8 cellular contexts compared by ENCODE assay signal in genomic region chr1:27342778-27343638, GRCh38. TPM values are rescaled to one million over a fixed set of nuclear protein-coding genes. Genes with fewer than 3 reads are reported as not detected.
A peak's percentile ranks its signal among the peaks of the same experiment; 100 is the strongest.
DNase-seq lines count a peak whose midpoint lies in the region; ATAC-seq and TF ChIP-seq lines count a peak whose summit lies in the region.

No MANE protein-coding gene starts in this region.

- H3K4me1 ChIP-seq in duodenal mucosa (ENCODE audit: control insufficient read depth in 1 of 2, insufficient read depth in 2 of 2, low read length in 2 of 2), result peaks cover 20 to 23% of the 10 kb centered on the region in 2 donors
- peaks cover 37 to 40% of the 10 kb centered on the region in 2 donors for H3K4me1 ChIP-seq in neuronal stem cell (ENCODE audit: control insufficient read depth in 2 of 2, insufficient read depth in 1 of 2, low read depth in 1 of 2, low read length in 2 of 2)

- peak overlapping the region; percentile 90 for H3K14ac ChIP-seq in neuronal stem cell (ENCODE audit: low read length)

- peak overlapping the region; percentile 72 for H2AFZ ChIP-seq in neuronal stem cell (ENCODE audit: low read length)

- no CpG with 5 or more reads among the region's 31 CpGs for WGBS in neuronal stem cell (ENCODE audit: extremely low coverage in 2 of 2, insufficient read length in 2 of 2, insufficient replicate concordance in 1 of 2), 2 donors

- H3K9me3 ChIP-seq in duodenal mucosa (ENCODE audit: control insufficient read depth in 1 of 2, low read length in 2 of 2) (no peaks in the 10 kb centered on the region), neuronal stem cell (replicated peaks in 1 of 2; ENCODE audit: control insufficient read depth in 2 of 2, insufficient read depth in 1 of 2, low read depth in 1 of 2, low read length in 2 of 2) (no peaks in the 10 kb centered on the region)

- peak overlapping the region; percentile 95 for H2BK15ac ChIP-seq in neuronal stem cell (ENCODE audit: low read length)

- H4K91ac ChIP-seq in neuronal stem cell (ENCODE audit: low read depth, low read length, poor library complexity), result peak overlapping the region; percentile 47

- no peak for TF ChIP-seq POLR2A in GM18505 (IDR thresholded peaks at IDR 0.05; ENCODE audit: borderline replicate concordance, extremely low read depth, insufficient read depth, insufficient read length)

- no peak overlapping the region for H3K4me2 ChIP-seq in neuronal stem cell (ENCODE audit: insufficient read depth, low read length, poor library complexity, severe bottlenecking)

- ATAC-seq in GM18505 (IDR thresholded peaks at IDR 0.05; ENCODE audit: unreplicated experiment) (peak; percentile 50), HG02852 (IDR thresholded peaks at IDR 0.05; ENCODE audit: unreplicated experiment) (no peak)

- H3K36me3 ChIP-seq in duodenal mucosa (ENCODE audit: control insufficient read depth in 1 of 2, insufficient read depth in 2 of 2, low read length in 2 of 2) (no peaks in the 10 kb centered on the region), neuronal stem cell (replicated peaks in 1 of 2; ENCODE audit: control insufficient read depth in 2 of 2, insufficient read depth in 2 of 2, low read length in 2 of 2) (peaks cover 0 to 3% of the 10 kb centered on the region in 2 donors)

- H4K8ac ChIP-seq in neuronal stem cell (ENCODE audit: low read depth, low read length), result no peak overlapping the region

- peak overlapping the region; percentile 80 for H3K23ac ChIP-seq in neuronal stem cell (ENCODE audit: low read depth, low read length, poor library complexity)

- peak overlapping the region; percentile 58 for H2AK5ac ChIP-seq in neuronal stem cell (ENCODE audit: low read depth, low read length)

- H3K27ac ChIP-seq in duodenal mucosa (ENCODE audit: low read depth, low read length), result peak overlapping the region; percentile 69
- H3K27ac ChIP-seq in neuronal stem cell (replicated peaks; ENCODE audit: low read length), result peak overlapping the region; percentile 16

- H3K27me3 ChIP-seq in duodenal mucosa (ENCODE audit: control insufficient read depth in 1 of 2, insufficient read depth in 2 of 2, low read length in 2 of 2) (no peaks in the 10 kb centered on the region), neuronal stem cell (ENCODE audit: control insufficient read depth in 3 of 3, insufficient read depth in 3 of 3, low read depth in 1 of 3, low read length in 3 of 3) (no peaks in the 10 kb centered on the region)

- peak overlapping the region; percentile 57 for H3K4ac ChIP-seq in neuronal stem cell (ENCODE audit: low read length)

- H3K79me1 ChIP-seq in neuronal stem cell (ENCODE audit: low read depth, low read length), result no peaks in the 10 kb centered on the region

- H2BK120ac ChIP-seq in neuronal stem cell (ENCODE audit: low read depth, low read length), result peak overlapping the region; percentile 10

- H3K9ac ChIP-seq in duodenal mucosa (ENCODE audit: low read depth in 1 of 2, low read length in 2 of 2) (peak overlapping the region; percentile 57 to 80), neuronal stem cell (ENCODE audit: low read depth, low read length, poor library complexity) (peak overlapping the region; percentile 15)

- peak overlapping the region; percentile 27 for H2BK5ac ChIP-seq in neuronal stem cell (ENCODE audit: low read length)

- DNase-seq in NCI-H146 treated with DMSO at 0.1 percent for 48 hours (lab: John Stamatoyannopoulos, UW; ENCODE audit: unreplicated experiment) (peak; percentile 67), neuronal stem cell (ENCODE audit: low spot score) (no peak), NCI-H1436 (lab: John Stamatoyannopoulos, UW) (no peak), AG20443 (ENCODE audit: low spot score) (no peak)
- peak; percentile 48 for DNase-seq in activated CD4-positive, CD25-positive, alpha-beta regulatory T cell treated with anti-CD3 and anti-CD28 coated beads, Interleukin-2, amount 50 U/mL, for 16 hours (ENCODE audit: low read depth, low spot score)

- peak overlapping the region; percentile 91 for H2BK12ac ChIP-seq in neuronal stem cell (ENCODE audit: low read length)

- peak overlapping the region; percentile 83 to 86 for H3K4me3 ChIP-seq in duodenal mucosa (ENCODE audit: low read depth in 1 of 2, low read length in 2 of 2)
- H3K4me3 ChIP-seq in neuronal stem cell (ENCODE audit: low read length in 2 of 2), result peak overlapping the region in 1 of 2 donors; percentile 37

- peak overlapping the region; percentile 92 for H3K18ac ChIP-seq in neuronal stem cell (ENCODE audit: low read length)

RNA-seq across cellular contexts. Expression of gene SYTL1, which starts 1.2 kb away (rescaled TPM):
- polyA plus RNA-seq in neuronal stem cell (2013, experiment 1 of 2), result 8.5 TPM
- polyA plus RNA-seq in neuronal stem cell (2013, experiment 2 of 2), result 8.0 TPM

RNA-seq across cellular contexts. Expression of gene TMEM222, which starts 21.0 kb away (rescaled TPM):
- polyA plus RNA-seq in neuronal stem cell (2013, experiment 1 of 2), result 23.9 TPM
- 22.3 TPM for polyA plus RNA-seq in neuronal stem cell (2013, experiment 2 of 2)

RNA-seq across cellular contexts. Expression of gene MAP3K6, which starts 23.8 kb away (rescaled TPM):
- polyA plus RNA-seq in neuronal stem cell (2013, experiment 1 of 2), result 8.4 TPM
- 8.3 TPM for polyA plus RNA-seq in neuronal stem cell (2013, experiment 2 of 2)

RNA-seq across cellular contexts. Expression of gene FCN3, which starts 31.6 kb away (rescaled TPM):
- polyA plus RNA-seq in neuronal stem cell (2013, experiment 1 of 2), result not detected
- polyA plus RNA-seq in neuronal stem cell (2013, experiment 2 of 2), result not detected

RNA-seq across cellular contexts. Expression of gene CD164L2, which starts 40.1 kb away (rescaled TPM):
- 0.07 TPM for polyA plus RNA-seq in neuronal stem cell (2013, experiment 1 of 2)
- polyA plus RNA-seq in neuronal stem cell (2013, experiment 2 of 2), result 0.10 TPM

Comparison
In these comparisons a context has a peak if more than half of its experiments do, and no peak if none do; other contexts are left out.
1. DNase-seq: peak in NCI-H146 treated with DMSO at 0.1 percent for 48 hours (single experiment) and activated CD4-positive, CD25-positive, alpha-beta regulatory T cell treated with anti-CD3 and anti-CD28 coated beads, Interleukin-2, amount 50 U/mL, for 16 hours (single experiment); none in neuronal stem cell (single experiment), NCI-H1436 (single experiment) and AG20443 (single experiment).